In the genomic region with DNA sequence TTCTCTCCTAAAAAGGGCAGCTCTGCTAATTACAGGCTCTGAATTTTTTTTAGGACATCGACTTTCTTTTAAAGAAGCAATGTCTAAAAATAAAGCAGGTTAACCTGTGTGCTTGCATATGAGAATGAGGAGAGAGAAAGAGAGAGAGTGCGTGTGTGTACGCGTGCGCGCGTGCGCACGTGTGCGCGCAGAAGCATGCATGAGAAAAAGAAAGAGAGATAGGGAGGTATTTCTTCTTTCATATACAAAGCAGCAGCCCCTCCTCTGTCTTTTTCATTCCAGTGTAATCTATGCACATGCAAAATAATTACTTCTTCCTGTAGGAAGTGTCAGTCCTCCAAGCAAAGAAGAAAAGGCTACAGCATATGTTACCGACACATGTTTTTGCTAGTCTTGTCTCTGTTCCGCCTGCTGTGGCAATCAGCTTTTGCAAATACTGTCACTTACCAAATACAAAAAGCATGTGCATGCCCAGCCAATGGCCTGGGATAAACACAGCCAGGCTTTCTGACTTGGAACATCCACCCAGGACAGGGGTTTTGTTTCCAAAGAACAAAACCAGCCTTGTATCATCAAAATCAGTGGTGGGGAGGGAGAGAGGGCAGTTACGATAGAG, we compare ENCODE assay signal across 15 cellular contexts.
DNase-seq lines count a peak whose midpoint lies in the region; ATAC-seq and TF ChIP-seq lines count a peak whose summit lies in the region.
"Had no signal": no experiment of that assay in that cellular context is flagged by ENCODE, and none has a peak within 500 bp of the region (broad histone marks: within the 10 kb centered on the region; RNA-seq: fewer than 3 reads in every experiment).

No MANE protein-coding gene starts in this region.

- peak overlapping the region in 1 of 8 donors; percentile 23 for H3K4me3 Mint-ChIP-seq in CD4-positive, alpha-beta memory T cell
- no peak overlapping the region for H3K4me3 Mint-ChIP-seq in endodermal cell
- H3K4me3 Mint-ChIP-seq: stimulated activated naive B cell treated with anti-CD40 and anti-IgM and Interleukin-4, amounts not matched to agents 10 μg/mL and 1 μg/mL and 100 μg/mL, for 72 hours had no signal

- H3K9ac ChIP-seq in adipocyte (ENCODE audit: low read length) = no peak overlapping the region
- H3K9ac ChIP-seq in endodermal cell (ENCODE audit: extremely low read depth, low read length, poor library complexity, severe bottlenecking) = no peak overlapping the region

- no peak for TF ChIP-seq CTCF in endodermal cell (conservative IDR thresholded peaks at IDR 0.05)

- H3K4me1 Mint-ChIP-seq in CD4-positive, alpha-beta memory T cell = peaks cover 17 to 44% (median 24%) of the 10 kb centered on the region in 4 donors
- peaks cover 12% of the 10 kb centered on the region for H3K4me1 Mint-ChIP-seq in endodermal cell

- H3K27me3 Mint-ChIP-seq in CD4-positive, alpha-beta memory T cell = no peaks in the 10 kb centered on the region
- H3K27me3 Mint-ChIP-seq in endodermal cell (ENCODE audit: insufficient read depth) = peaks cover 12% of the 10 kb centered on the region

- no peaks in the 10 kb centered on the region for H3K9me3 Mint-ChIP-seq in CD4-positive, alpha-beta memory T cell
- no peaks in the 10 kb centered on the region for H3K9me3 Mint-ChIP-seq in endodermal cell
- H3K9me3 Mint-ChIP-seq: stimulated activated naive B cell treated with anti-CD40 and anti-IgM and Interleukin-4, amounts not matched to agents 10 μg/mL and 1 μg/mL and 100 μg/mL, for 72 hours had no signal

- no peaks in the 10 kb centered on the region for H3K9me3 ChIP-seq in CD4-positive, alpha-beta memory T cell (ENCODE audit: control insufficient read depth in 1 of 2, low read length in 2 of 2)
- H3K9me3 ChIP-seq in adipocyte (ENCODE audit: control insufficient read depth, low read length) (no peaks in the 10 kb centered on the region), endodermal cell (ENCODE audit: control insufficient read depth, low read length) (no peaks in the 10 kb centered on the region)
- H3K9me3 ChIP-seq: gastrocnemius medialis, right lobe of liver, uterus had no signal

- WGBS in endodermal cell (ENCODE audit: insufficient coverage in 1 of 2, insufficient read length in 1 of 2), 2 experiments = 93 to 96% methylated on average over 3 to 14 of the region's 14 CpGs

- POLR2A ChIA-PET in CD4-positive, alpha-beta memory T cell (lab: Charles Lee; ENCODE audit: partially characterized antibody) = no interaction called here

- peaks cover 24% of the 10 kb centered on the region for H3K4me1 ChIP-seq in CD4-positive, alpha-beta memory T cell (ENCODE audit: insufficient read depth, low read length)
- H3K4me1 ChIP-seq in adipocyte (ENCODE audit: control insufficient read depth, insufficient read depth, low read length) (peaks cover 9% of the 10 kb centered on the region), endodermal cell (ENCODE audit: control insufficient read depth, insufficient read depth, low read length) (no peaks in the 10 kb centered on the region)
- H3K4me1 ChIP-seq: right lobe of liver, uterus had no signal

- intact Hi-C loops in CD4-positive, alpha-beta memory T cell (cut with micrococcal nuclease) = loop anchor here (5.0 to 10.0 kb wide), 2 partner anchors 581 to 904 kb away; partner anchors contain the start of gene MLLT3

- no peak for DNase-seq in CD4-positive, alpha-beta memory T cell
- DNase-seq in NCI-H1105 treated with DMSO at 0.1 percent for 48 hours (lab: John Stamatoyannopoulos, UW) (peak; percentile 63), adipocyte (ENCODE audit: low read depth) (no peak), medulla oblongata (ENCODE audit: extremely low spot score) (peak; percentile 80), NCI-H1436 (lab: John Stamatoyannopoulos, UW) (no peak), endodermal cell (no peak)
- DNase-seq: effector CD4-positive, alpha-beta T cell; gastrocnemius medialis; NCI-H2029; right lobe of liver; stimulated activated CD4-positive, alpha-beta T cell treated with anti-CD3 and anti-CD28 coated beads, Interleukin-4, amount 100 ng/mL, for 4 hours; stimulated activated naive B cell treated with anti-CD40 and anti-IgM and Interleukin-4, amounts not matched to agents 10 μg/mL and 1 μg/mL and 100 μg/mL, for 72 hours; uterus had no signal

- H3K36me3 Mint-ChIP-seq in CD4-positive, alpha-beta memory T cell = no peaks in the 10 kb centered on the region
- H3K36me3 Mint-ChIP-seq in endodermal cell (ENCODE audit: low read depth) = no peaks in the 10 kb centered on the region

- CTCF ChIA-PET in CD4-positive, alpha-beta memory T cell (lab: Charles Lee; ENCODE audit: partially characterized antibody) = no interaction called here

- H3K4me3 ChIP-seq in CD4-positive, alpha-beta memory T cell (ENCODE audit: low read length in 2 of 2) = no peak overlapping the region
- H3K4me3 ChIP-seq in adipocyte (ENCODE audit: low read length) (peak overlapping the region; percentile 8), endodermal cell (ENCODE audit: low read length) (no peak overlapping the region)
- H3K4me3 ChIP-seq: gastrocnemius medialis, right lobe of liver, uterus had no signal

- H3K36me3 ChIP-seq in CD4-positive, alpha-beta memory T cell (ENCODE audit: insufficient read depth, low read length) = no peaks in the 10 kb centered on the region
- no peaks in the 10 kb centered on the region for H3K36me3 ChIP-seq in adipocyte (ENCODE audit: control insufficient read depth, insufficient read depth, low read length, severe bottlenecking)
- H3K36me3 ChIP-seq in endodermal cell (ENCODE audit: control insufficient read depth, insufficient read depth, low read length) = no peaks in the 10 kb centered on the region
- H3K36me3 ChIP-seq: gastrocnemius medialis, right lobe of liver, uterus had no signal

- H3K27me3 ChIP-seq in CD4-positive, alpha-beta memory T cell (ENCODE audit: insufficient read depth, low read length) = no peaks in the 10 kb centered on the region
- H3K27me3 ChIP-seq in adipocyte (replicated peaks; ENCODE audit: control insufficient read depth, insufficient read depth, low read length) (peaks cover 4% of the 10 kb centered on the region), endodermal cell (ENCODE audit: control insufficient read depth, insufficient read depth, low read length, poor library complexity, severe bottlenecking) (peaks cover 26% of the 10 kb centered on the region)
- H3K27me3 ChIP-seq: gastrocnemius medialis, right lobe of liver, uterus had no signal

- H3K27ac Mint-ChIP-seq in CD4-positive, alpha-beta memory T cell = peak overlapping the region in 4 of 7 donors; percentile 23 to 78 (median 45)
- H3K27ac Mint-ChIP-seq in endodermal cell = no peak overlapping the region
- H3K27ac Mint-ChIP-seq: stimulated activated naive B cell treated with anti-CD40 and anti-IgM and Interleukin-4, amounts not matched to agents 10 μg/mL and 1 μg/mL and 100 μg/mL, for 72 hours had no signal

- ATAC-seq in HG03457 (IDR thresholded peaks at IDR 0.05; ENCODE audit: unreplicated experiment) = no peak
- ATAC-seq in GM19397 (IDR thresholded peaks at IDR 0.05; ENCODE audit: unreplicated experiment) = no peak
- ATAC-seq: gastrocnemius medialis; right lobe of liver; stimulated activated naive B cell treated with anti-CD40 and anti-IgM and Interleukin-4, amounts not matched to agents 10 μg/mL and 1 μg/mL and 100 μg/mL, for 72 hours had no signal

- H3K27ac ChIP-seq in CD4-positive, alpha-beta memory T cell (ENCODE audit: low read depth, low read length) = no peak overlapping the region
- no peak overlapping the region for H3K27ac ChIP-seq in endodermal cell (ENCODE audit: low read depth, low read length)
- H3K27ac ChIP-seq: gastrocnemius medialis, right lobe of liver, uterus had no signal

Comparison
In these comparisons a context has a peak if more than half of its experiments do, and no peak if none do; other contexts are left out.
1. DNase-seq: peak in NCI-H1105 treated with DMSO at 0.1 percent for 48 hours (single experiment) and medulla oblongata (single experiment); none in CD4-positive, alpha-beta memory T cell (0 of 5), adipocyte (single experiment), NCI-H1436 (single experiment) and endodermal cell (single experiment).